ENCODE assay signal across 19 cellular contexts in genomic region chr3:180330440-180330839, GRCh38.
DNase-seq lines count a peak whose midpoint lies in the region; ATAC-seq, FAIRE-seq and TF ChIP-seq lines count a peak whose summit lies in the region.
"Had no signal": no experiment of that assay in that cellular context is flagged by ENCODE, and none has a peak within 500 bp of the region (broad histone marks: within the 10 kb centered on the region; RNA-seq: fewer than 3 reads in every experiment).

No MANE protein-coding gene starts in this region.

- CTCF ChIA-PET in A673 (lab: Charles Lee) = no interaction called here

- H3K4me1 Mint-ChIP-seq in GM23338 = peaks cover 17% of the 10 kb centered on the region; the same call in 2 of the 3 replicates
- H3K4me1 Mint-ChIP-seq: B cell had no signal

- H3K36me3 ChIP-seq in GM23338 (ENCODE audit: insufficient read depth) (no peaks in the 10 kb centered on the region), A673 (ENCODE audit: insufficient read depth, low read length, poor library complexity, severe bottlenecking) (no peaks in the 10 kb centered on the region), small intestine (ENCODE audit: control insufficient read depth in 2 of 2, insufficient read depth in 2 of 2, low read length in 2 of 2) (no peaks in the 10 kb centered on the region)
- H3K36me3 ChIP-seq: BLaER1 treated with 17β-estradiol and CSF1 and Interleukin-3, amounts not matched to agents 10 nM and 100 nM had no signal

- H3K9me2 ChIP-seq in GM23338 (ENCODE audit: insufficient read depth) = peaks cover 3% of the 10 kb centered on the region; the same call in 1 of the 2 replicates

- no TSS peak for BruUV-seq in A673 (replicated peaks; lab: Mats Ljungman, UMichigan)

- peak overlapping the region; percentile 3; the same call in 1 of the 2 replicates for H2AFZ ChIP-seq in GM23338

- H3K9me3 ChIP-seq in A673 (ENCODE audit: low read depth, low read length, poor library complexity, severe bottlenecking) (no peaks in the 10 kb centered on the region), small intestine (ENCODE audit: control insufficient read depth, low read depth) (no peaks in the 10 kb centered on the region)
- H3K9me3 ChIP-seq: Caco-2 had no signal

- H3K27me3 ChIP-seq in GM23338 (ENCODE audit: insufficient read depth) (no peaks in the 10 kb centered on the region), A673 (replicated peaks; ENCODE audit: insufficient read depth, low read depth, low read length, poor library complexity) (peaks cover 3% of the 10 kb centered on the region), small intestine (ENCODE audit: control insufficient read depth in 2 of 2, insufficient read depth in 2 of 2, low read length in 2 of 2) (no peaks in the 10 kb centered on the region)
- H3K27me3 ChIP-seq: BLaER1 treated with 17β-estradiol and CSF1 and Interleukin-3, amounts not matched to agents 10 nM and 100 nM had no signal

- FAIRE-seq in GM18507 (lab: Jason Lieb, UNC) (peak; percentile 75), small intestine (lab: Jason Lieb, UNC) (no peak)
- FAIRE-seq: A204.1, D721Med, G401.6 had no signal

- H3K4me3 Mint-ChIP-seq in GM23338 = no peak overlapping the region
- H3K4me3 Mint-ChIP-seq: B cell; CD4-positive, alpha-beta T cell; CD8-positive, alpha-beta T cell had no signal

- no peaks in the 10 kb centered on the region for H4K20me1 ChIP-seq in GM23338 (replicated peaks; ENCODE audit: insufficient read depth)
- H4K20me1 ChIP-seq: BLaER1 treated with 17β-estradiol and CSF1 and Interleukin-3, amounts not matched to agents 10 nM and 100 nM had no signal

- no peaks in the 10 kb centered on the region for H3K79me2 ChIP-seq in GM23338 (replicated peaks; ENCODE audit: insufficient read depth)

- intact Hi-C loops in A673 (cut with micrococcal nuclease; ENCODE audit: unreplicated experiment) = no loop called here

- H3F3A ChIP-seq in GM23338 (replicated peaks; ENCODE audit: low read depth) = no peaks in the 10 kb centered on the region

- POLR2A ChIA-PET in A673 (lab: Charles Lee; ENCODE audit: low non-redundant PET) = no interaction called here

- no peak overlapping the region for H3K27ac Mint-ChIP-seq in GM23338
- H3K27ac Mint-ChIP-seq: B cell; CD4-positive, alpha-beta T cell; CD8-positive, alpha-beta T cell had no signal

- WGBS in small intestine, 3 donors = 95 to 100% (median 100%) methylated on average over 1 of the region's 1 CpG

- no peak for ATAC-seq in GM23338
- ATAC-seq: CD8-positive, alpha-beta T cell had no signal

- DNase-seq in GM18507 (ENCODE audit: extremely low spot score, insufficient read length, low read depth) = no peak
- DNase-seq in GM23338 (ENCODE audit: low spot score) = no peak
- DNase-seq in A673 (ENCODE audit: low spot score) = no peak
- no peak for DNase-seq in small intestine
- no peak for DNase-seq in globus pallidus (ENCODE audit: low spot score)
- DNase-seq: 8988T; AML-193; Caco-2; Calu3; CD4-positive, alpha-beta T cell; CD8-positive, alpha-beta T cell; DMS79 treated with DMSO at 0.1 percent for 48 hours; GF-D8 had no signal

- H3K36me3 Mint-ChIP-seq in GM23338 (ENCODE audit: low read depth) = no peaks in the 10 kb centered on the region
- H3K36me3 Mint-ChIP-seq: CD8-positive, alpha-beta T cell had no signal

- H3K27ac ChIP-seq in GM23338 (ENCODE audit: low read depth) = no peak overlapping the region
- H3K27ac ChIP-seq in A673 (ENCODE audit: low read depth, low read length, poor library complexity, severe bottlenecking) = no peak overlapping the region
- H3K27ac ChIP-seq in small intestine (ENCODE audit: low read depth in 1 of 2, low read length in 1 of 2) = no peak overlapping the region
- H3K27ac ChIP-seq: BLaER1 treated with 17β-estradiol and CSF1 and Interleukin-3, amounts not matched to agents 10 nM and 100 nM; C4-2B had no signal

- H3K4me3 ChIP-seq in GM23338 (no peak overlapping the region), A673 (ENCODE audit: low read depth, low read length, poor library complexity, severe bottlenecking) (no peak overlapping the region), small intestine (ENCODE audit: low read depth in 1 of 2, low read length in 2 of 2) (no peak overlapping the region)
- H3K4me3 ChIP-seq: BLaER1 treated with 17β-estradiol and CSF1 and Interleukin-3, amounts not matched to agents 10 nM and 100 nM had no signal

- H3K4me1 ChIP-seq in GM23338 (ENCODE audit: insufficient read depth) (peaks cover 20% of the 10 kb centered on the region), A673 (ENCODE audit: insufficient read depth, low read length, poor library complexity, severe bottlenecking) (no peaks in the 10 kb centered on the region), small intestine (ENCODE audit: control insufficient read depth in 2 of 2, insufficient read depth in 1 of 2, low read depth in 1 of 2, low read length in 1 of 2) (no peaks in the 10 kb centered on the region)
- H3K4me1 ChIP-seq: BLaER1 treated with 17β-estradiol and CSF1 and Interleukin-3, amounts not matched to agents 10 nM and 100 nM; Caco-2 had no signal

- H3K9me3 Mint-ChIP-seq in GM23338 = no peaks in the 10 kb centered on the region

- no peaks in the 10 kb centered on the region for H3K27me3 Mint-ChIP-seq in GM23338 (ENCODE audit: insufficient read depth, low read depth, poor library complexity)
- H3K27me3 Mint-ChIP-seq: B cell; CD4-positive, alpha-beta T cell had no signal

- TF ChIP-seq CTCF in GM23338 (conservative IDR thresholded peaks at IDR 0.05; ENCODE audit: low read depth in 2 of 2) (no peak), A673 (conservative IDR thresholded peaks at IDR 0.05; ENCODE audit: low read depth, low read length) (no peak)

- no peak overlapping the region for H3K4me2 ChIP-seq in GM23338
- H3K4me2 ChIP-seq: BLaER1 treated with 17β-estradiol and CSF1 and Interleukin-3, amounts not matched to agents 10 nM and 100 nM had no signal

TF ChIP-seq in GM23338, 12 proteins besides CTCF, POLR2A, EP300 and RAD21 (continues in another document):
- no peak for TF ChIP-seq EZH2phosphoT487 (IDR thresholded peaks at IDR 0.05; ENCODE audit: unreplicated experiment)
- no peak for TF ChIP-seq CREB1 (CRISPR knock-in tag; IDR thresholded peaks at IDR 0.05; ENCODE audit: low read depth)
- TF ChIP-seq EZH2 (IDR thresholded peaks at IDR 0.05; ENCODE audit: low read depth, unreplicated experiment) = no peak
- no peak for TF ChIP-seq NANOG (IDR thresholded peaks at IDR 0.05; ENCODE audit: borderline replicate concordance)
- TF ChIP-seq REST (IDR thresholded peaks at IDR 0.05; ENCODE audit: unreplicated experiment) = no peak
- no peak for TF ChIP-seq ZNF114 (CRISPR knock-in tag; IDR thresholded peaks at IDR 0.05)
- TF ChIP-seq POLR2AphosphoS5 (IDR thresholded peaks at IDR 0.05; ENCODE audit: low read depth) = no peak
